1 cellular context compared by ENCODE assay signal in genomic region chr5:32613050-32613672, GRCh38.
A peak's percentile ranks its signal among the peaks of the same experiment; 100 is the strongest.
TF ChIP-seq lines count a peak whose summit lies in the region.

No MANE protein-coding gene starts in this region.

TF ChIP-seq in neural cell, 6 proteins besides CTCF, POLR2A, EP300 and RAD21:
- TF ChIP-seq REST (IDR thresholded peaks at IDR 0.05; ENCODE audit: borderline replicate concordance), result no peak
- TF ChIP-seq SMC3 (conservative IDR thresholded peaks at IDR 0.05; ENCODE audit: poor library complexity), result peak; percentile 91
- no peak for TF ChIP-seq TAF1 (IDR thresholded peaks at IDR 0.05; ENCODE audit: low read depth)
